In genomic region chr3:129305592-129306091, GRCh38 we compare ENCODE assay signal across 8 cellular contexts. TPM values are rescaled to one million over a fixed set of nuclear protein-coding genes. Genes with fewer than 3 reads are reported as not detected.
A peak's percentile ranks its signal among the peaks of the same experiment; 100 is the strongest.
DNase-seq lines count a peak whose midpoint lies in the region; ATAC-seq and TF ChIP-seq lines count a peak whose summit lies in the region.

No MANE protein-coding gene starts in this region.

- POLR2A ChIA-PET in naive thymus-derived CD4-positive, alpha-beta T cell (lab: Charles Lee): interaction anchor here (8.0 kb wide), 1 partner anchor 10 kb away, joined by 111 read pairs; a partner anchor contains a TSS

- H3K9me3 ChIP-seq in BE2C (no peaks in the 10 kb centered on the region), T-helper 17 cell (ENCODE audit: control insufficient read depth, low read length, poor library complexity, severe bottlenecking) (no peaks in the 10 kb centered on the region)
- no peaks in the 10 kb centered on the region for H3K9me3 ChIP-seq in naive thymus-derived CD4-positive, alpha-beta T cell (ENCODE audit: control insufficient read depth in 2 of 3, low read length in 3 of 3)

- H3K36me3 Mint-ChIP-seq in T-helper 17 cell (ENCODE audit: low read depth): peaks cover 7% of the 10 kb centered on the region
- peaks cover 9 to 25% (median 13%) of the 10 kb centered on the region in 5 donors for H3K36me3 Mint-ChIP-seq in naive thymus-derived CD4-positive, alpha-beta T cell

- peaks cover 20% of the 10 kb centered on the region for H3K36me3 ChIP-seq in BE2C
- peaks cover 4 to 45% (median 12%) of the 10 kb centered on the region in 3 experiments for H3K36me3 ChIP-seq in naive thymus-derived CD4-positive, alpha-beta T cell (ENCODE audit: control insufficient read depth in 2 of 3, insufficient read depth in 3 of 3, low read length in 3 of 3)

- H3K4me3 Mint-ChIP-seq in T-helper 17 cell: peak overlapping the region; percentile 47
- H3K4me3 Mint-ChIP-seq in naive thymus-derived CD4-positive, alpha-beta T cell: peak overlapping the region in 5 of 10 donors; percentile 15 to 27 (median 21)

- H3K4me3 ChIP-seq in BE2C (ENCODE audit: low read depth, low read length) (peak overlapping the region; percentile 39), fibroblast of mammary gland (ENCODE audit: control insufficient read depth, low read depth, low read length) (peak overlapping the region; percentile 5)
- H3K4me3 ChIP-seq in naive thymus-derived CD4-positive, alpha-beta T cell (ENCODE audit: low read length): no peak overlapping the region

- peaks cover 0 to 2% (median 0%) of the 10 kb centered on the region in 11 donors for H3K9me3 Mint-ChIP-seq in naive thymus-derived CD4-positive, alpha-beta T cell

- H3K27ac Mint-ChIP-seq in T-helper 17 cell: peak overlapping the region; percentile 87
- H3K27ac Mint-ChIP-seq in naive thymus-derived CD4-positive, alpha-beta T cell: peak overlapping the region in 7 of 9 donors; percentile 55 to 83 (median 65)

- CTCF ChIA-PET in naive thymus-derived CD4-positive, alpha-beta T cell (lab: Charles Lee): no interaction called here

- H3K4me1 Mint-ChIP-seq in T-helper 17 cell: peaks cover 19% of the 10 kb centered on the region
- peaks cover 17 to 38% (median 27%) of the 10 kb centered on the region in 7 donors for H3K4me1 Mint-ChIP-seq in naive thymus-derived CD4-positive, alpha-beta T cell

- H3K4me1 ChIP-seq in BE2C: peaks cover 15% of the 10 kb centered on the region
- no peaks in the 10 kb centered on the region for H3K4me1 ChIP-seq in naive thymus-derived CD4-positive, alpha-beta T cell (ENCODE audit: control insufficient read depth in 2 of 2, insufficient read depth in 2 of 2, low read length in 2 of 2)

- ATAC-seq in HG02588 (IDR thresholded peaks at IDR 0.05; ENCODE audit: unreplicated experiment) (peak; percentile 39), T-helper 17 cell (peak; percentile 60)
- ATAC-seq in naive thymus-derived CD4-positive, alpha-beta T cell: peak; percentile 66

- no peaks in the 10 kb centered on the region for H3K27me3 Mint-ChIP-seq in T-helper 17 cell
- H3K27me3 Mint-ChIP-seq in naive thymus-derived CD4-positive, alpha-beta T cell: no peaks in the 10 kb centered on the region

- TF ChIP-seq CTCF in BE2C (IDR thresholded peaks at IDR 0.05; ENCODE audit: low read depth, low read length): no peak
- TF ChIP-seq CTCF in fibroblast of mammary gland (conservative IDR thresholded peaks at IDR 0.05; ENCODE audit: control insufficient read depth, insufficient read depth, low read depth, low read length): no peak

- H3K27me3 ChIP-seq in BE2C: no peaks in the 10 kb centered on the region
- H3K27me3 ChIP-seq in naive thymus-derived CD4-positive, alpha-beta T cell (ENCODE audit: control insufficient read depth in 2 of 2, insufficient read depth in 2 of 2, low read length in 2 of 2): no peaks in the 10 kb centered on the region

- H3K27ac ChIP-seq in naive thymus-derived CD4-positive, alpha-beta T cell (ENCODE audit: low read depth, low read length): peak overlapping the region; percentile 44

- DNase-seq in BE2C: peak; percentile 92
- DNase-seq in T-helper 17 cell: no peak
- DNase-seq in fibroblast of mammary gland (ENCODE audit: low read depth): peak; percentile 92
- DNase-seq in naive thymus-derived CD4-positive, alpha-beta T cell: peak in 2 of 9 donors; percentile 33 to 56
- peak; percentile 90 for DNase-seq in ureter (ENCODE audit: low spot score)
- no peak for DNase-seq in COLO668 (lab: John Stamatoyannopoulos, UW; ENCODE audit: unreplicated experiment)
- no peak for DNase-seq in NCI-H187 treated with DMSO at 0.1 percent for 48 hours (lab: John Stamatoyannopoulos, UW)

- intact Hi-C loops in naive thymus-derived CD4-positive, alpha-beta T cell (cut with micrococcal nuclease): no loop called here

RNA-seq across cellular contexts. Expression of gene HMCES, which starts 27.0 kb away (rescaled TPM):
- polyA plus RNA-seq in BE2C (2012; ENCODE audit: insufficient read depth, insufficient read length, low read depth): 58.8 TPM
- total RNA-seq in T-helper 17 cell: 10 to 100 TPM; 48.2 to 55.3 TPM
- 10 to 100 TPM; 45.7 to 56.4 (median 52.5) TPM for total RNA-seq in naive thymus-derived CD4-positive, alpha-beta T cell
- polyA plus RNA-seq in naive thymus-derived CD4-positive, alpha-beta T cell: 100 to 1,000 TPM in 1 of 2 donors, 10 to 100 TPM in 1; 85.3 to 135 TPM
- total RNA-seq in ureter: 32.2 TPM

RNA-seq across cellular contexts. Expression of gene COPG1, which starts 56.2 kb away (rescaled TPM):
- 137 TPM for polyA plus RNA-seq in BE2C (2012; ENCODE audit: insufficient read depth, insufficient read length, low read depth)
- total RNA-seq in T-helper 17 cell (100 to 1,000 TPM; 101 to 102 TPM), ureter (133 TPM)
- 100 to 1,000 TPM in 3 of 5 experiments, 10 to 100 TPM in 2; 83.3 to 177 (median 103) TPM for total RNA-seq in naive thymus-derived CD4-positive, alpha-beta T cell
- 10 to 100 TPM; 57.4 to 99.8 TPM for polyA plus RNA-seq in naive thymus-derived CD4-positive, alpha-beta T cell

Comparison
In these comparisons a context has a peak if more than half of its experiments do, and no peak if none do; other contexts are left out.
1. DNase-seq: peak in BE2C (single experiment), fibroblast of mammary gland (single experiment) and ureter (single experiment); none in T-helper 17 cell (0 of 3), COLO668 (single experiment) and NCI-H187 treated with DMSO at 0.1 percent for 48 hours (single experiment).
2. Peak in every context shown above with its lines, with median percentiles within 50 percentile points of each other: ATAC-seq.